In genomic region chr14:54483073-54483745, GRCh38 we compare ENCODE assay signal across 1 cellular context.
TF ChIP-seq lines count a peak whose summit lies in the region.

No MANE protein-coding gene starts in this region.

TF ChIP-seq in HepG2, 621 proteins besides CTCF, POLR2A, EP300 and RAD21 (continued from another document and continues in another):
- TF ChIP-seq, protein P1, sequence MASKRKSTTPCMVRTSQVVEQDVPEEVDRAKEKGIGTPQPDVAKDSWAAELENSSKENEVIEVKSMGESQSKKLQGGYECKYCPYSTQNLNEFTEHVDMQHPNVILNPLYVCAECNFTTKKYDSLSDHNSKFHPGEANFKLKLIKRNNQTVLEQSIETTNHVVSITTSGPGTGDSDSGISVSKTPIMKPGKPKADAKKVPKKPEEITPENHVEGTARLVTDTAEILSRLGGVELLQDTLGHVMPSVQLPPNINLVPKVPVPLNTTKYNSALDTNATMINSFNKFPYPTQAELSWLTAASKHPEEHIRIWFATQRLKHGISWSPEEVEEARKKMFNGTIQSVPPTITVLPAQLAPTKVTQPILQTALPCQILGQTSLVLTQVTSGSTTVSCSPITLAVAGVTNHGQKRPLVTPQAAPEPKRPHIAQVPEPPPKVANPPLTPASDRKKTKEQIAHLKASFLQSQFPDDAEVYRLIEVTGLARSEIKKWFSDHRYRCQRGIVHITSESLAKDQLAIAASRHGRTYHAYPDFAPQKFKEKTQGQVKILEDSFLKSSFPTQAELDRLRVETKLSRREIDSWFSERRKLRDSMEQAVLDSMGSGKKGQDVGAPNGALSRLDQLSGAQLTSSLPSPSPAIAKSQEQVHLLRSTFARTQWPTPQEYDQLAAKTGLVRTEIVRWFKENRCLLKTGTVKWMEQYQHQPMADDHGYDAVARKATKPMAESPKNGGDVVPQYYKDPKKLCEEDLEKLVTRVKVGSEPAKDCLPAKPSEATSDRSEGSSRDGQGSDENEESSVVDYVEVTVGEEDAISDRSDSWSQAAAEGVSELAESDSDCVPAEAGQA (IDR thresholded peaks at IDR 0.05; ENCODE audit: low read depth) = no peak
- TF ChIP-seq, protein P1 (CRISPR knock-in tag; IDR thresholded peaks at IDR 0.05; ENCODE audit: borderline replicate concordance) = no peak
- TF ChIP-seq FOXC1 (CRISPR knock-in tag; IDR thresholded peaks at IDR 0.05; ENCODE audit: borderline replicate concordance) (no peak), ZNF331 (CRISPR knock-in tag; IDR thresholded peaks at IDR 0.05) (peak; percentile 50; the same call in 1 of the 2 replicates), RBAK (CRISPR knock-in tag; IDR thresholded peaks at IDR 0.05) (no peak), HINFP (CRISPR knock-in tag; IDR thresholded peaks at IDR 0.05; ENCODE audit: low read depth) (no peak), SMC3 (IDR thresholded peaks at IDR 0.05; ENCODE audit: low read length) (no peak), PATZ1 (CRISPR knock-in tag; IDR thresholded peaks at IDR 0.05) (peak; percentile 26; the same call in 1 of the 2 replicates), ZNF3 (CRISPR knock-in tag; IDR thresholded peaks at IDR 0.05) (no peak), NKX3-1 (CRISPR knock-in tag; IDR thresholded peaks at IDR 0.05) (no peak), ZFP90 (CRISPR knock-in tag; IDR thresholded peaks at IDR 0.05; ENCODE audit: borderline replicate concordance) (no peak), ZFX (CRISPR knock-in tag; IDR thresholded peaks at IDR 0.05; ENCODE audit: low read depth) (no peak), NFE2 (CRISPR knock-in tag; IDR thresholded peaks at IDR 0.05) (no peak), FOXO1 (CRISPR knock-in tag; IDR thresholded peaks at IDR 0.05) (no peak), NRL (CRISPR knock-in tag; IDR thresholded peaks at IDR 0.05; ENCODE audit: borderline replicate concordance) (no peak), SNAPC2 (CRISPR knock-in tag; IDR thresholded peaks at IDR 0.05) (no peak), ZNF580 (CRISPR knock-in tag; IDR thresholded peaks at IDR 0.05; ENCODE audit: borderline replicate concordance, low read depth) (no peak), MED8 (CRISPR knock-in tag; IDR thresholded peaks at IDR 0.05; ENCODE audit: insufficient replicate concordance) (no peak), ZFP82 (CRISPR knock-in tag; IDR thresholded peaks at IDR 0.05; ENCODE audit: borderline replicate concordance) (no peak), SOX5 (CRISPR knock-in tag; IDR thresholded peaks at IDR 0.05; ENCODE audit: borderline replicate concordance) (peak; percentile 63; the same call in 1 of the 2 replicates), MEF2D (CRISPR knock-in tag; IDR thresholded peaks at IDR 0.05) (peak; percentile 100), FOXA3 (CRISPR knock-in tag; IDR thresholded peaks at IDR 0.05) (peak; percentile 86), ZNF317 (CRISPR knock-in tag; IDR thresholded peaks at IDR 0.05) (no peak), NR2F1 (CRISPR knock-in tag; IDR thresholded peaks at IDR 0.05) (no peak), ZNF207 (IDR thresholded peaks at IDR 0.05; ENCODE audit: borderline replicate concordance) (no peak), PBX2 (CRISPR knock-in tag; IDR thresholded peaks at IDR 0.05) (no peak), ZNF614 (CRISPR knock-in tag; IDR thresholded peaks at IDR 0.05; ENCODE audit: borderline replicate concordance) (peak; percentile 36; the same call in 1 of the 2 replicates), ZMYM4 (CRISPR knock-in tag; IDR thresholded peaks at IDR 0.05) (peak; percentile 77), MZF1 (CRISPR knock-in tag; IDR thresholded peaks at IDR 0.05; ENCODE audit: borderline replicate concordance) (no peak), KLF12 (CRISPR knock-in tag; IDR thresholded peaks at IDR 0.05; ENCODE audit: borderline replicate concordance) (no peak), PITX1 (CRISPR knock-in tag; IDR thresholded peaks at IDR 0.05) (peak; percentile 39; the same call in 1 of the 2 replicates), ELF1 (CRISPR knock-in tag; IDR thresholded peaks at IDR 0.05) (peak; percentile 41; the same call in 1 of the 2 replicates), HNF4A (CRISPR knock-in tag; IDR thresholded peaks at IDR 0.05) (peak; percentile 90), ZBTB38 (CRISPR knock-in tag; IDR thresholded peaks at IDR 0.05) (no peak), SOX13 (IDR thresholded peaks at IDR 0.05) (no peak), SOX13 (CRISPR knock-in tag; conservative IDR thresholded peaks at IDR 0.05 in 1 of 2, IDR thresholded peaks at IDR 0.05 in 1 of 2) (peak in 1 of 2 experiments; percentile 76; a peak in 2 of 4 replicates)
- TF ChIP-seq, protein P2, sequence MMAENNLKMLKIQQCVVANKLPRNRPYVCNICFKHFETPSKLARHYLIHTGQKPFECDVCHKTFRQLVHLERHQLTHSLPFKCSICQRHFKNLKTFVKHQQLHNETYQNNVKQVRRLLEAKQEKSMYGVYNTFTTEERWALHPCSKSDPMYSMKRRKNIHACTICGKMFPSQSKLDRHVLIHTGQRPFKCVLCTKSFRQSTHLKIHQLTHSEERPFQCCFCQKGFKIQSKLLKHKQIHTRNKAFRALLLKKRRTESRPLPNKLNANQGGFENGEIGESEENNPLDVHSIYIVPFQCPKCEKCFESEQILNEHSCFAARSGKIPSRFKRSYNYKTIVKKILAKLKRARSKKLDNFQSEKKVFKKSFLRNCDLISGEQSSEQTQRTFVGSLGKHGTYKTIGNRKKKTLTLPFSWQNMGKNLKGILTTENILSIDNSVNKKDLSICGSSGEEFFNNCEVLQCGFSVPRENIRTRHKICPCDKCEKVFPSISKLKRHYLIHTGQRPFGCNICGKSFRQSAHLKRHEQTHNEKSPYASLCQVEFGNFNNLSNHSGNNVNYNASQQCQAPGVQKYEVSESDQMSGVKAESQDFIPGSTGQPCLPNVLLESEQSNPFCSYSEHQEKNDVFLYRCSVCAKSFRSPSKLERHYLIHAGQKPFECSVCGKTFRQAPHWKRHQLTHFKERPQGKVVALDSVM (CRISPR knock-in tag; IDR thresholded peaks at IDR 0.05) = no peak
- TF ChIP-seq, protein P3, sequence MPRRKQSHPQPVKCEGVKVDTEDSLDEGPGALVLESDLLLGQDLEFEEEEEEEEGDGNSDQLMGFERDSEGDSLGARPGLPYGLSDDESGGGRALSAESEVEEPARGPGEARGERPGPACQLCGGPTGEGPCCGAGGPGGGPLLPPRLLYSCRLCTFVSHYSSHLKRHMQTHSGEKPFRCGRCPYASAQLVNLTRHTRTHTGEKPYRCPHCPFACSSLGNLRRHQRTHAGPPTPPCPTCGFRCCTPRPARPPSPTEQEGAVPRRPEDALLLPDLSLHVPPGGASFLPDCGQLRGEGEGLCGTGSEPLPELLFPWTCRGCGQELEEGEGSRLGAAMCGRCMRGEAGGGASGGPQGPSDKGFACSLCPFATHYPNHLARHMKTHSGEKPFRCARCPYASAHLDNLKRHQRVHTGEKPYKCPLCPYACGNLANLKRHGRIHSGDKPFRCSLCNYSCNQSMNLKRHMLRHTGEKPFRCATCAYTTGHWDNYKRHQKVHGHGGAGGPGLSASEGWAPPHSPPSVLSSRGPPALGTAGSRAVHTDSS (CRISPR knock-in tag; conservative IDR thresholded peaks at IDR 0.05) = no peak
- TF ChIP-seq, protein P4, sequence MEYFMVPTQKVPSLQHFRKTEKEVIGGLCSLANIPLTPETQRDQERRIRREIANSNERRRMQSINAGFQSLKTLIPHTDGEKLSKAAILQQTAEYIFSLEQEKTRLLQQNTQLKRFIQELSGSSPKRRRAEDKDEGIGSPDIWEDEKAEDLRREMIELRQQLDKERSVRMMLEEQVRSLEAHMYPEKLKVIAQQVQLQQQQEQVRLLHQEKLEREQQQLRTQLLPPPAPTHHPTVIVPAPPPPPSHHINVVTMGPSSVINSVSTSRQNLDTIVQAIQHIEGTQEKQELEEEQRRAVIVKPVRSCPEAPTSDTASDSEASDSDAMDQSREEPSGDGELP (IDR thresholded peaks at IDR 0.05; ENCODE audit: borderline replicate concordance, low read depth) = no peak
- TF ChIP-seq, protein P5, sequence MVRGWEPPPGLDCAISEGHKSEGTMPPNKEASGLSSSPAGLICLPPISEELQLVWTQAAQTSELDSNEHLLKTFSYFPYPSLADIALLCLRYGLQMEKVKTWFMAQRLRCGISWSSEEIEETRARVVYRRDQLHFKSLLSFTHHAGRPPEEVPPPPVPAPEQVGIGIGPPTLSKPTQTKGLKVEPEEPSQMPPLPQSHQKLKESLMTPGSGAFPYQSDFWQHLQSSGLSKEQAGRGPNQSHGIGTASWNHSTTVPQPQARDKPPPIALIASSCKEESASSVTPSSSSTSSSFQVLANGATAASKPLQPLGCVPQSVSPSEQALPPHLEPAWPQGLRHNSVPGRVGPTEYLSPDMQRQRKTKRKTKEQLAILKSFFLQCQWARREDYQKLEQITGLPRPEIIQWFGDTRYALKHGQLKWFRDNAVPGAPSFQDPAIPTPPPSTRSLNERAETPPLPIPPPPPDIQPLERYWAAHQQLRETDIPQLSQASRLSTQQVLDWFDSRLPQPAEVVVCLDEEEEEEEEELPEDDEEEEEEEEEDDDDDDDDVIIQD (CRISPR knock-in tag; IDR thresholded peaks at IDR 0.05; ENCODE audit: low read depth) = peak; percentile 85; the same call in 1 of the 2 replicates
- TF ChIP-seq, protein P6, sequence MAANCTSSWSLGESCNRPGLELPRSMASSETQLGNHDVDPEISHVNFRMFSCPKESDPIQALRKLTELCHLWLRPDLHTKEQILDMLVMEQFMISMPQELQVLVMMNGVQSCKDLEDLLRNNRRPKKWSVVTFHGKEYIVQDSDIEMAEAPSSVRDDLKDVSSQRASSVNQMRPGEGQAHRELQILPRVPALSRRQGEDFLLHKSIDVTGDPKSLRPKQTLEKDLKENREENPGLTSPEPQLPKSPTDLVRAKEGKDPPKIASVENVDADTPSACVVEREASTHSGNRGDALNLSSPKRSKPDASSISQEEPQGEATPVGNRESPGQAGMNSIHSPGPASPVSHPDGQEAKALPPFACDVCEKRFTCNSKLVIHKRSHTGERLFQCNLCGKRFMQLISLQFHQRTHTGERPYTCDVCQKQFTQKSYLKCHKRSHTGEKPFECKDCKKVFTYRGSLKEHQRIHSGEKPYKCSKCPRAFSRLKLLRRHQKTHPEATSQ (CRISPR knock-in tag; IDR thresholded peaks at IDR 0.05; ENCODE audit: borderline replicate concordance) = no peak
